In genomic region chr16:58124601-58124915, GRCh38 we compare ENCODE assay signal across 18 cellular contexts. TPM values are rescaled to one million over a fixed set of nuclear protein-coding genes. Genes with fewer than 3 reads are reported as not detected.
DNase-seq lines count a peak whose midpoint lies in the region; ATAC-seq and TF ChIP-seq lines count a peak whose summit lies in the region.
"Had no signal": no experiment of that assay in that cellular context is flagged by ENCODE, and none has a peak within 500 bp of the region (broad histone marks: within the 10 kb centered on the region; RNA-seq: fewer than 3 reads in every experiment).

No MANE protein-coding gene starts in this region.

- H3K9me3 ChIP-seq in PC-9 (ENCODE audit: insufficient read depth, low read depth) = no peaks in the 10 kb centered on the region
- H3K9me3 ChIP-seq: gastrocnemius medialis had no signal

- no peak overlapping the region for H3K27ac ChIP-seq in PC-9

- peaks cover 4% of the 10 kb centered on the region for H3K36me3 Mint-ChIP-seq in nephron progenitor cell (ENCODE audit: low read depth)
- peaks cover 8% of the 10 kb centered on the region for H3K36me3 Mint-ChIP-seq in T-helper 2 cell treated with Interferon-gamma antibody and Interleukin-4, amounts not matched to agents 5 μg/mL and 100 μg/mL, for 36 hours (ENCODE audit: low read depth)

- TF ChIP-seq CTCF in PC-9 (conservative IDR thresholded peaks at IDR 0.05) (no peak), epithelial cell of esophagus (IDR thresholded peaks at IDR 0.05; ENCODE audit: insufficient read depth, low read depth, low read length, missing control alignments) (no peak), nephron progenitor cell (IDR thresholded peaks at IDR 0.05) (no peak), omental fat pad (IDR thresholded peaks at IDR 0.05) (no peak)

- peak; percentile 46 for DNase-seq in EH (ENCODE audit: low read depth)
- DNase-seq in PC-9 = peak in 1 of 2 experiments; percentile 17
- DNase-seq in epithelial cell of esophagus (ENCODE audit: low read depth) = peak; percentile 76
- DNase-seq in nephron progenitor cell = no peak
- no peak for DNase-seq in AML-193 (lab: John Stamatoyannopoulos, UW)
- no peak for DNase-seq in omental fat pad (ENCODE audit: low spot score)
- no peak for DNase-seq in T-helper 2 cell treated with Interferon-gamma antibody and Interleukin-4, amounts not matched to agents 5 μg/mL and 100 μg/mL, for 36 hours (ENCODE audit: low spot score)
- DNase-seq: activated CD4-positive, alpha-beta T cell treated with anti-CD3 and anti-CD28 coated beads, Interleukin-2, amount 10 ng/mL, durations not matched to agents 7 days and 5 days; activated T-cell treated with anti-CD3 and anti-CD28 coated beads, Interleukin-2, amount 50 U/mL, for 24 hours; dorsolateral prefrontal cortex; gastrocnemius medialis; midbrain; NCI-H1930; NCI-H748 treated with DMSO at 0.1 percent for 48 hours; stimulated activated CD4-positive, alpha-beta T cell treated with anti-CD3 and anti-CD28 coated beads, Interleukin-15, amount 100 ng/mL, for 24 hours had no signal

- peaks cover 51% of the 10 kb centered on the region for H3K4me1 ChIP-seq in PC-9 (replicated peaks; ENCODE audit: insufficient read depth)

- H3K27me3 Mint-ChIP-seq in nephron progenitor cell (ENCODE audit: low read depth, poor library complexity) = no peaks in the 10 kb centered on the region
- no peaks in the 10 kb centered on the region for H3K27me3 Mint-ChIP-seq in T-helper 2 cell treated with Interferon-gamma antibody and Interleukin-4, amounts not matched to agents 5 μg/mL and 100 μg/mL, for 36 hours (ENCODE audit: low read depth)
- H3K27me3 Mint-ChIP-seq: activated CD4-positive, alpha-beta T cell treated with anti-CD3 and anti-CD28 coated beads, Interleukin-2, amount 10 ng/mL, durations not matched to agents 7 days and 5 days; activated T-cell treated with anti-CD3 and anti-CD28 coated beads, Interleukin-2, amount 50 U/mL, for 24 hours; progenitor cell of endocrine pancreas had no signal

- BruUV-seq in PC-9 (replicated peaks; lab: Mats Ljungman, UMichigan) = no TSS peak

- H3K36me3 ChIP-seq in PC-9 (ENCODE audit: low read depth) = no peaks in the 10 kb centered on the region
- H3K36me3 ChIP-seq: gastrocnemius medialis had no signal

- peaks cover 68% of the 10 kb centered on the region for H4K20me1 ChIP-seq in PC-9 (ENCODE audit: insufficient read depth)

- ATAC-seq in HG02588 (IDR thresholded peaks at IDR 0.05; ENCODE audit: unreplicated experiment) (no peak), omental fat pad (ENCODE audit: low FRiP score) (no peak)
- ATAC-seq: gastrocnemius medialis had no signal

- H3K27me3 ChIP-seq in PC-9 (ENCODE audit: insufficient read depth, low read depth) = no peaks in the 10 kb centered on the region
- H3K27me3 ChIP-seq: dorsolateral prefrontal cortex, gastrocnemius medialis had no signal

- intact Hi-C loops in PC-9 (cut with micrococcal nuclease; ENCODE audit: unreplicated experiment) = loop anchor here (10.0 kb wide), 1 partner anchor 230 kb away; no protein-coding TSS in a partner anchor

- H2AFZ ChIP-seq in PC-9 = no peak overlapping the region

- H3K79me2 ChIP-seq in PC-9 (ENCODE audit: low read depth) = peaks cover 89% of the 10 kb centered on the region

- no peaks in the 10 kb centered on the region for H3K9me2 ChIP-seq in PC-9 (ENCODE audit: insufficient read depth)

- CTCF ChIA-PET in PC-9 (lab: Charles Lee) = no interaction called here

- H3K4me3 Mint-ChIP-seq in nephron progenitor cell = peak overlapping the region; percentile 50
- no peak overlapping the region for H3K4me3 Mint-ChIP-seq in T-helper 2 cell treated with Interferon-gamma antibody and Interleukin-4, amounts not matched to agents 5 μg/mL and 100 μg/mL, for 36 hours
- H3K4me3 Mint-ChIP-seq: activated CD4-positive, alpha-beta T cell treated with anti-CD3 and anti-CD28 coated beads, Interleukin-2, amount 10 ng/mL, durations not matched to agents 7 days and 5 days; activated T-cell treated with anti-CD3 and anti-CD28 coated beads, Interleukin-2, amount 50 U/mL, for 24 hours; CD14-positive monocyte had no signal

- 0 out of 2 replicates have a peak overlapping the region, but pooled peaks have one; percentile 15 for H3K4me2 ChIP-seq in PC-9

- POLR2A ChIA-PET in PC-9 (lab: Charles Lee; ENCODE audit: unreplicated experiment) = interaction anchor here (0.7 kb wide), 1 partner anchor 496 kb away, joined by 3 read pairs; the partner anchor contains the start of gene ADGRG1

- H3K4me3 ChIP-seq in PC-9 (no peak overlapping the region), epithelial cell of esophagus (ENCODE audit: low read length) (no peak overlapping the region)
- H3K4me3 ChIP-seq: gastrocnemius medialis had no signal

- H3K4me1 Mint-ChIP-seq in nephron progenitor cell = peaks cover 86% of the 10 kb centered on the region
- H3K4me1 Mint-ChIP-seq in T-helper 2 cell treated with Interferon-gamma antibody and Interleukin-4, amounts not matched to agents 5 μg/mL and 100 μg/mL, for 36 hours (ENCODE audit: low read depth) = peaks cover 53% of the 10 kb centered on the region

- H3F3A ChIP-seq in PC-9 (ENCODE audit: insufficient read depth, low read depth) = peaks cover 19% of the 10 kb centered on the region; the same call in 1 of the 2 replicates

- peaks cover 3% of the 10 kb centered on the region for H3K9me3 Mint-ChIP-seq in nephron progenitor cell
- H3K9me3 Mint-ChIP-seq in T-helper 2 cell treated with Interferon-gamma antibody and Interleukin-4, amounts not matched to agents 5 μg/mL and 100 μg/mL, for 36 hours = no peaks in the 10 kb centered on the region
- H3K9me3 Mint-ChIP-seq: activated CD4-positive, alpha-beta T cell treated with anti-CD3 and anti-CD28 coated beads, Interleukin-2, amount 10 ng/mL, durations not matched to agents 7 days and 5 days; activated T-cell treated with anti-CD3 and anti-CD28 coated beads, Interleukin-2, amount 50 U/mL, for 24 hours; CD14-positive monocyte had no signal

- H3K27ac Mint-ChIP-seq in nephron progenitor cell = no peak overlapping the region
- no peak overlapping the region for H3K27ac Mint-ChIP-seq in T-helper 2 cell treated with Interferon-gamma antibody and Interleukin-4, amounts not matched to agents 5 μg/mL and 100 μg/mL, for 36 hours
- H3K27ac Mint-ChIP-seq: activated CD4-positive, alpha-beta T cell treated with anti-CD3 and anti-CD28 coated beads, Interleukin-2, amount 10 ng/mL, durations not matched to agents 7 days and 5 days; progenitor cell of endocrine pancreas had no signal

RNA-seq across cellular contexts. Expression of gene CFAP20, which starts 4.6 kb away (rescaled TPM):
- total RNA-seq in PC-9 (2021) (35.9 and 49.6 TPM in 2 replicates), omental fat pad (10 to 100 TPM; 28.5 to 39.2 (median 33.8) TPM)

Comparison
In these comparisons a context has a peak if more than half of its experiments do, and no peak if none do; other contexts are left out.
1. DNase-seq: peak in EH (single experiment) and epithelial cell of esophagus (single experiment); none in nephron progenitor cell (single experiment), AML-193 (0 of 2), omental fat pad (single experiment) and T-helper 2 cell treated with Interferon-gamma antibody and Interleukin-4, amounts not matched to agents 5 μg/mL and 100 μg/mL, for 36 hours (single experiment).